Comparison of ENCODE assay signal across 17 cellular contexts in genomic region chr14:94612174-94612573, GRCh38. TPM values are rescaled to one million over a fixed set of nuclear protein-coding genes. Genes with fewer than 3 reads are reported as not detected.
DNase-seq lines count a peak whose midpoint lies in the region; ATAC-seq, FAIRE-seq and TF ChIP-seq lines count a peak whose summit lies in the region.
"Had no signal": no experiment of that assay in that cellular context is flagged by ENCODE, and none has a peak within 500 bp of the region (broad histone marks: within the 10 kb centered on the region; RNA-seq: fewer than 3 reads in every experiment).

Gene SERPINA3 (plus strand): TSS chr14:94612391. CDS start chr14:94614442, 2,051 bp downstream.

- no peaks in the 10 kb centered on the region for H3K36me3 ChIP-seq in breast epithelium

- no peak within 1 kb of the TSS for H3K4me3 ChIP-seq in A549
- H3K4me3 ChIP-seq in breast epithelium: peak within 1 kb of the TSS; percentile 12 to 64 (median 49)

- 87% methylated on average over 4 of the region's 4 CpGs for WGBS in A549 (ENCODE audit: missing lambda C conversion rate)

- no peaks in the 10 kb centered on the region for H3K4me1 Mint-ChIP-seq in activated T-cell treated with anti-CD3 and anti-CD28 coated beads, Interleukin-2, amount 50 U/mL, for 4 hours (ENCODE audit: low read depth)
- H3K4me1 Mint-ChIP-seq: naive thymus-derived CD8-positive, alpha-beta T cell had no signal

- CTCF ChIA-PET in A549 (lab: Yijun Ruan, JAX): interaction anchor here (0.6 to 1.4 kb wide), 6 partner anchors 13 to 125 kb away, joined by 3 to 4 read pairs (median 3); no protein-coding TSS in a partner anchor

- H3K4me1 ChIP-seq in A549 (peaks cover 37% of the 10 kb centered on the region), breast epithelium (no peaks in the 10 kb centered on the region)

- TF ChIP-seq EP300 in A549 (IDR thresholded peaks at IDR 0.05): no peak

- POLR2A ChIA-PET in A549 (lab: Yijun Ruan, JAX): interaction anchor here (0.7 kb wide), 1 partner anchor 13 kb away, joined by 3 read pairs; no protein-coding TSS in a partner anchor

- no peak for TF ChIP-seq RAD21 in A549 (conservative IDR thresholded peaks at IDR 0.05 in 1 of 2, IDR thresholded peaks at IDR 0.05 in 1 of 2)

- ATAC-seq in A549 (peak in 1 of 2 experiments; percentile 10; a peak in 2 of 6 replicates), GM19023 (IDR thresholded peaks at IDR 0.05; ENCODE audit: unreplicated experiment) (no peak)
- no peak for ATAC-seq in activated T-cell treated with anti-CD3 and anti-CD28 coated beads, Interleukin-2, amount 50 U/mL, for 4 hours
- ATAC-seq: activated T-cell treated with anti-CD3 and anti-CD28 coated beads, Interleukin-2, amount 50 U/mL, for 72 hours; naive thymus-derived CD8-positive, alpha-beta T cell had no signal

- H3K27ac ChIP-seq in A549: peak within 1 kb of the TSS; percentile 89 to 94
- peak within 1 kb of the TSS; percentile 80 to 82 for H3K27ac ChIP-seq in breast epithelium

- peaks cover 3% of the 10 kb centered on the region for H3K27me3 Mint-ChIP-seq in activated T-cell treated with anti-CD3 and anti-CD28 coated beads, Interleukin-2, amount 50 U/mL, for 4 hours (ENCODE audit: low read depth)

- H3K4me3 Mint-ChIP-seq in activated T-cell treated with anti-CD3 and anti-CD28 coated beads, Interleukin-2, amount 50 U/mL, for 4 hours: no peak within 1 kb of the TSS
- H3K4me3 Mint-ChIP-seq: activated T-cell treated with anti-CD3 and anti-CD28 coated beads, Interleukin-2, amount 50 U/mL, for 72 hours; naive thymus-derived CD8-positive, alpha-beta T cell had no signal

- H3K9me3 ChIP-seq in A549 (peaks cover 12% of the 10 kb centered on the region), breast epithelium (peaks cover 10 to 11% of the 10 kb centered on the region in 2 donors)

- DNase-seq in A549 (ENCODE audit: low read depth in 1 of 2, low spot score in 1 of 2): no peak
- peak in 1 of 2 donors; percentile 72 for DNase-seq in breast epithelium (ENCODE audit: low spot score in 2 of 2)
- DNase-seq in iris pigment epithelial cell (ENCODE audit: low read depth): peak; percentile 61
- no peak for DNase-seq in posterior vena cava (ENCODE audit: low spot score)
- no peak for DNase-seq in activated T-cell treated with anti-CD3 and anti-CD28 coated beads, Interleukin-2, amount 50 U/mL, for 4 hours
- DNase-seq in NCI-H526 treated with DMSO at 0.1 percent for 48 hours (lab: John Stamatoyannopoulos, UW): no peak
- no peak for DNase-seq in activated gamma-delta T cell (lab: John Stamatoyannopoulos, UW)
- DNase-seq: activated T-cell treated with anti-CD3 and anti-CD28 coated beads, Interleukin-2, amount 50 U/mL, for 72 hours; DMS79; naive thymus-derived CD8-positive, alpha-beta T cell; NCI-H2029 treated with DMSO at 0.1 percent for 48 hours; OCI-M1; stimulated activated CD4-positive, alpha-beta T cell treated with anti-CD3 and anti-CD28 coated beads, Interleukin-2, amount 100 ng/mL, for 48 hours had no signal

- TF ChIP-seq POLR2A in A549 (IDR thresholded peaks at IDR 0.05; ENCODE audit: low read length) (no peak), breast epithelium (IDR thresholded peaks at IDR 0.05) (peak; percentile 80)

- H3K36me3 Mint-ChIP-seq in activated T-cell treated with anti-CD3 and anti-CD28 coated beads, Interleukin-2, amount 50 U/mL, for 4 hours (ENCODE audit: insufficient read depth): no peaks in the 10 kb centered on the region

- no peaks in the 10 kb centered on the region for H3K27me3 ChIP-seq in breast epithelium

- no peak for FAIRE-seq in A549 (lab: Jason Lieb, UNC)
- FAIRE-seq: colon, TTC549 had no signal

- peak within 1 kb of the TSS; percentile 7; the same call in 2 of the 3 replicates for H3K4me2 ChIP-seq in A549

- intact Hi-C loops in breast epithelium (cut with DNase I; ENCODE audit: low total_unique reads) (no loop called here), posterior vena cava (cut with DNase I) (no loop called here)

- peaks cover 7% of the 10 kb centered on the region for H3K9me3 Mint-ChIP-seq in activated T-cell treated with anti-CD3 and anti-CD28 coated beads, Interleukin-2, amount 50 U/mL, for 4 hours

- no peak for TF ChIP-seq CTCF in A549 (IDR thresholded peaks at IDR 0.05)
- no peak for TF ChIP-seq CTCF in breast epithelium (IDR thresholded peaks at IDR 0.05)

TF ChIP-seq in A549, 52 proteins besides CTCF, POLR2A, EP300 and RAD21:
- no peak for TF ChIP-seq HMGXB4 (CRISPR knock-in tag; IDR thresholded peaks at IDR 0.05; ENCODE audit: borderline replicate concordance)
- no peak for TF ChIP-seq EHMT2 (IDR thresholded peaks at IDR 0.05; ENCODE audit: low read depth)
- no peak for TF ChIP-seq HES2 (IDR thresholded peaks at IDR 0.05)
- TF ChIP-seq SMC3 (IDR thresholded peaks at IDR 0.05): no peak
- TF ChIP-seq NPAS2 (CRISPR knock-in tag; IDR thresholded peaks at IDR 0.05; ENCODE audit: borderline replicate concordance): no peak
- no peak for TF ChIP-seq FOXS1 (CRISPR knock-in tag; IDR thresholded peaks at IDR 0.05)
- no peak for TF ChIP-seq JUNB (IDR thresholded peaks at IDR 0.05)
- no peak for TF ChIP-seq POLR2AphosphoS2 (conservative IDR thresholded peaks at IDR 0.05; ENCODE audit: low read length)
- no peak for TF ChIP-seq ZSCAN20 (CRISPR knock-in tag; IDR thresholded peaks at IDR 0.05)
- no peak for TF ChIP-seq BCL3 (IDR thresholded peaks at IDR 0.05)
- TF ChIP-seq MAZ (IDR thresholded peaks at IDR 0.05; ENCODE audit: borderline replicate concordance, low read depth, low read length): no peak
- no peak for TF ChIP-seq JUN (IDR thresholded peaks at IDR 0.05)
- no peak for TF ChIP-seq TP53 (CRISPR knock-in tag; IDR thresholded peaks at IDR 0.05)
- TF ChIP-seq RARB (CRISPR knock-in tag; IDR thresholded peaks at IDR 0.05): no peak
- no peak for TF ChIP-seq CHD4 (IDR thresholded peaks at IDR 0.05; ENCODE audit: borderline replicate concordance)
- TF ChIP-seq CEBPB (IDR thresholded peaks at IDR 0.05): no peak
- TF ChIP-seq RCOR1 (IDR thresholded peaks at IDR 0.05; ENCODE audit: low read depth, low read length): no peak
- no peak for TF ChIP-seq CBX2 (IDR thresholded peaks at IDR 0.05; ENCODE audit: borderline replicate concordance, low read depth)
- TF ChIP-seq MAX (IDR thresholded peaks at IDR 0.05): no peak
- no peak for TF ChIP-seq NFE2L2 (conservative IDR thresholded peaks at IDR 0.05; ENCODE audit: low read length)

RNA-seq across cellular contexts. Expression of gene SERPINA3, which starts in this region (rescaled TPM):
- polyA plus RNA-seq in A549 (2011; rRNA removed): 9.1 and 16.0 TPM in 2 replicates
- 1.5 and 1.7 TPM in 2 replicates for polyA plus RNA-seq in A549 (2012; cell fraction: cytosol; rRNA removed)
- 2.2 and 3.2 TPM in 2 replicates for polyA plus RNA-seq in A549 (2012; cell fraction: nucleus; rRNA removed)
- 1.4 to 5.5 TPM (median 3.1 TPM) in 3 replicates for polyA plus RNA-seq in A549 (2017; fragmentation: RNase III; extraction: RNeasy Plus Mini Kit Qiagen cat#74134 plus additional on column Dnase treatment)
- 7.8 and 9.9 TPM in 2 replicates for polyA minus RNA-seq in A549 (2011; rRNA and poly(A)+ RNA removed)
- 1,000 to 10,000 TPM in 2 of 3 donors, 10 to 100 TPM in 1; 88.7 to 1,840 (median 1,497) TPM for total RNA-seq in breast epithelium
- total RNA-seq in posterior vena cava: 100 to 1,000 TPM; 279 to 301 TPM
- 1 to 10 TPM; 1.9 to 2.6 (median 2.4) TPM for total RNA-seq in activated T-cell treated with anti-CD3 and anti-CD28 coated beads, Interleukin-2, amount 50 U/mL, for 4 hours
- total RNA-seq: A172; activated T-cell treated with anti-CD3 and anti-CD28 coated beads, Interleukin-2, amount 50 U/mL, for 72 hours; naive thymus-derived CD8-positive, alpha-beta T cell had no signal
- polyA plus RNA-seq: naive thymus-derived CD8-positive, alpha-beta T cell had no signal

Comparison
In these comparisons a context has a peak if more than half of its experiments do, and no peak if none do; other contexts are left out.
1. RNA of gene SERPINA3 (total RNA-seq): 88.7 to 1,840 TPM in breast epithelium and 279 to 301 TPM in posterior vena cava; 1.9 to 2.6 TPM in activated T-cell treated with anti-CD3 and anti-CD28 coated beads, Interleukin-2, amount 50 U/mL, for 4 hours; every median in the first group is over 10 times any median in the second.